ENCODE assay signal across 1 cellular context in the genomic region with DNA sequence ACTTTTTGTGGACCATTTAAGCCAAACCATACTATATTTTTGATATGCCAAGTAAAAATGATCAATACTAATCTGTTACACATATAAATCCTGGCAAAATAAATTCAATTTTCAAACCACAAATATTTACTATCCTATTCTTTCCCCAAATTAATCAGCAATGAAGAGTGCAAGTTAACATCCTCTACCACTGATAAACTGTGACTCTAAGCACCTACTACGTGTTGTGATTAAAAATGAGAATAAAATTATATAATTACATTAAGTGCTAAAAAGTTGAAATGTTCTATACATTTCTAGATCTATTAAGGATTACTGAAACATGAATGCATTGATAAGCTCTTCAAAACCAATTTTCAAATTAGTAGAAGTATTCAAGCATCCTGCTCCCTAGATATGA.
TF ChIP-seq lines count a peak whose summit lies in the region.

No MANE protein-coding gene starts in this region.

TF ChIP-seq in GM23338, 12 proteins besides CTCF, POLR2A, EP300 and RAD21 (continued from another document):
- TF ChIP-seq, protein P1, sequence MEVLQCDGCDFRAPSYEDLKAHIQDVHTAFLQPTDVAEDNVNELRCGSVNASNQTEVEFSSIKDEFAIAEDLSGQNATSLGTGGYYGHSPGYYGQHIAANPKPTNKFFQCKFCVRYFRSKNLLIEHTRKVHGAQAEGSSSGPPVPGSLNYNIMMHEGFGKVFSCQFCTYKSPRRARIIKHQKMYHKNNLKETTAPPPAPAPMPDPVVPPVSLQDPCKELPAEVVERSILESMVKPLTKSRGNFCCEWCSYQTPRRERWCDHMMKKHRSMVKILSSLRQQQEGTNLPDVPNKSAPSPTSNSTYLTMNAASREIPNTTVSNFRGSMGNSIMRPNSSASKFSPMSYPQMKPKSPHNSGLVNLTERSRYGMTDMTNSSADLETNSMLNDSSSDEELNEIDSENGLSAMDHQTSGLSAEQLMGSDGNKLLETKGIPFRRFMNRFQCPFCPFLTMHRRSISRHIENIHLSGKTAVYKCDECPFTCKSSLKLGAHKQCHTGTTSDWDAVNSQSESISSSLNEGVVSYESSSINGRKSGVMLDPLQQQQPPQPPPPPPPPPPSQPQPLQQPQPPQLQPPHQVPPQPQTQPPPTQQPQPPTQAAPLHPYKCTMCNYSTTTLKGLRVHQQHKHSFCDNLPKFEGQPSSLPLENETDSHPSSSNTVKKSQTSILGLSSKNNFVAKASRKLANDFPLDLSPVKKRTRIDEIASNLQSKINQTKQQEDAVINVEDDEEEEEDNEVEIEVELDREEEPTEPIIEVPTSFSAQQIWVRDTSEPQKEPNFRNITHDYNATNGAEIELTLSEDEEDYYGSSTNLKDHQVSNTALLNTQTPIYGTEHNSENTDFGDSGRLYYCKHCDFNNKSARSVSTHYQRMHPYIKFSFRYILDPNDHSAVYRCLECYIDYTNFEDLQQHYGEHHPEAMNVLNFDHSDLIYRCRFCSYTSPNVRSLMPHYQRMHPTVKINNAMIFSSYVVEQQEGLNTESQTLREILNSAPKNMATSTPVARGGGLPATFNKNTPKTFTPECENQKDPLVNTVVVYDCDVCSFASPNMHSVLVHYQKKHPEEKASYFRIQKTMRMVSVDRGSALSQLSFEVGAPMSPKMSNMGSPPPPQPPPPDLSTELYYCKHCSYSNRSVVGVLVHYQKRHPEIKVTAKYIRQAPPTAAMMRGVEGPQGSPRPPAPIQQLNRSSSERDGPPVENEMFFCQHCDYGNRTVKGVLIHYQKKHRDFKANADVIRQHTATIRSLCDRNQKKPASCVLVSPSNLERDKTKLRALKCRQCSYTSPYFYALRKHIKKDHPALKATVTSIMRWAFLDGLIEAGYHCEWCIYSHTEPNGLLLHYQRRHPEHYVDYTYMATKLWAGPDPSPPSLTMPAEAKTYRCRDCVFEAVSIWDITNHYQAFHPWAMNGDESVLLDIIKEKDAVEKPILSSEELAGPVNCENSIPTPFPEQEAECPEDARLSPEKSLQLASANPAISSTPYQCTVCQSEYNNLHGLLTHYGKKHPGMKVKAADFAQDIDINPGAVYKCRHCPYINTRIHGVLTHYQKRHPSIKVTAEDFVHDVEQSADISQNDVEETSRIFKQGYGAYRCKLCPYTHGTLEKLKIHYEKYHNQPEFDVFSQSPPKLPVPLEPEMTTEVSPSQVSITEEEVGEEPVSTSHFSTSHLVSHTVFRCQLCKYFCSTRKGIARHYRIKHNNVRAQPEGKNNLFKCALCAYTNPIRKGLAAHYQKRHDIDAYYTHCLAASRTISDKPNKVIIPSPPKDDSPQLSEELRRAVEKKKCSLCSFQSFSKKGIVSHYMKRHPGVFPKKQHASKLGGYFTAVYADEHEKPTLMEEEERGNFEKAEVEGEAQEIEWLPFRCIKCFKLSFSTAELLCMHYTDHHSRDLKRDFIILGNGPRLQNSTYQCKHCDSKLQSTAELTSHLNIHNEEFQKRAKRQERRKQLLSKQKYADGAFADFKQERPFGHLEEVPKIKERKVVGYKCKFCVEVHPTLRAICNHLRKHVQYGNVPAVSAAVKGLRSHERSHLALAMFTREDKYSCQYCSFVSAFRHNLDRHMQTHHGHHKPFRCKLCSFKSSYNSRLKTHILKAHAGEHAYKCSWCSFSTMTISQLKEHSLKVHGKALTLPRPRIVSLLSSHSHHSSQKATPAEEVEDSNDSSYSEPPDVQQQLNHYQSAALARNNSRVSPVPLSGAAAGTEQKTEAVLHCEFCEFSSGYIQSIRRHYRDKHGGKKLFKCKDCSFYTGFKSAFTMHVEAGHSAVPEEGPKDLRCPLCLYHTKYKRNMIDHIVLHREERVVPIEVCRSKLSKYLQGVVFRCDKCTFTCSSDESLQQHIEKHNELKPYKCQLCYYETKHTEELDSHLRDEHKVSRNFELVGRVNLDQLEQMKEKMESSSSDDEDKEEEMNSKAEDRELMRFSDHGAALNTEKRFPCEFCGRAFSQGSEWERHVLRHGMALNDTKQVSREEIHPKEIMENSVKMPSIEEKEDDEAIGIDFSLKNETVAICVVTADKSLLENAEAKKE (CRISPR knock-in tag; IDR thresholded peaks at IDR 0.05): no peak
- TF ChIP-seq ETS1 (IDR thresholded peaks at IDR 0.05) (no peak), NANOG (IDR thresholded peaks at IDR 0.05; ENCODE audit: borderline replicate concordance) (no peak), ZNF331 (CRISPR knock-in tag; IDR thresholded peaks at IDR 0.05; ENCODE audit: low read depth) (no peak)
